1 cellular context compared by ENCODE assay signal in the genomic region with DNA sequence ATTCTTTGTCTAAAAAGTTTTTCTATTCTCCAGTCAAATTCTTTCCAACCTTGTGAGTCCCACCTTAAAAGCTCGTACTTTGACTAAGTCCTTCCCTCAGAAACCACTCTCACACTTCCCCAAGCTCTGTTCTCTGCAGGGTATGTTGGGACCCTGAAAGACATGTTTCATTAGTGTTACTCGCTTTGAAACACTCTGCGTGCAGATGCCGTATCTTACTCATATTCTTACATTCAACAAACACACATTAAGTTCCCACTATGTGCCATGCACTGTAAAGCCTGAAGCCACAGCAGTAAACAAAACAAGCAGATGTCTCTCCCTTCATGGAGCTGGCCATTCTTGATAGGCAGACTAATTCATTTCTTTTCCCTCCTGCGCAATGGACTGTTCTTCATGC.
TF ChIP-seq lines count a peak whose summit lies in the region.

No MANE protein-coding gene starts in this region.

TF ChIP-seq in GM23338, 12 proteins besides CTCF, POLR2A, EP300 and RAD21 (continued from another document):
- TF ChIP-seq, protein P1, sequence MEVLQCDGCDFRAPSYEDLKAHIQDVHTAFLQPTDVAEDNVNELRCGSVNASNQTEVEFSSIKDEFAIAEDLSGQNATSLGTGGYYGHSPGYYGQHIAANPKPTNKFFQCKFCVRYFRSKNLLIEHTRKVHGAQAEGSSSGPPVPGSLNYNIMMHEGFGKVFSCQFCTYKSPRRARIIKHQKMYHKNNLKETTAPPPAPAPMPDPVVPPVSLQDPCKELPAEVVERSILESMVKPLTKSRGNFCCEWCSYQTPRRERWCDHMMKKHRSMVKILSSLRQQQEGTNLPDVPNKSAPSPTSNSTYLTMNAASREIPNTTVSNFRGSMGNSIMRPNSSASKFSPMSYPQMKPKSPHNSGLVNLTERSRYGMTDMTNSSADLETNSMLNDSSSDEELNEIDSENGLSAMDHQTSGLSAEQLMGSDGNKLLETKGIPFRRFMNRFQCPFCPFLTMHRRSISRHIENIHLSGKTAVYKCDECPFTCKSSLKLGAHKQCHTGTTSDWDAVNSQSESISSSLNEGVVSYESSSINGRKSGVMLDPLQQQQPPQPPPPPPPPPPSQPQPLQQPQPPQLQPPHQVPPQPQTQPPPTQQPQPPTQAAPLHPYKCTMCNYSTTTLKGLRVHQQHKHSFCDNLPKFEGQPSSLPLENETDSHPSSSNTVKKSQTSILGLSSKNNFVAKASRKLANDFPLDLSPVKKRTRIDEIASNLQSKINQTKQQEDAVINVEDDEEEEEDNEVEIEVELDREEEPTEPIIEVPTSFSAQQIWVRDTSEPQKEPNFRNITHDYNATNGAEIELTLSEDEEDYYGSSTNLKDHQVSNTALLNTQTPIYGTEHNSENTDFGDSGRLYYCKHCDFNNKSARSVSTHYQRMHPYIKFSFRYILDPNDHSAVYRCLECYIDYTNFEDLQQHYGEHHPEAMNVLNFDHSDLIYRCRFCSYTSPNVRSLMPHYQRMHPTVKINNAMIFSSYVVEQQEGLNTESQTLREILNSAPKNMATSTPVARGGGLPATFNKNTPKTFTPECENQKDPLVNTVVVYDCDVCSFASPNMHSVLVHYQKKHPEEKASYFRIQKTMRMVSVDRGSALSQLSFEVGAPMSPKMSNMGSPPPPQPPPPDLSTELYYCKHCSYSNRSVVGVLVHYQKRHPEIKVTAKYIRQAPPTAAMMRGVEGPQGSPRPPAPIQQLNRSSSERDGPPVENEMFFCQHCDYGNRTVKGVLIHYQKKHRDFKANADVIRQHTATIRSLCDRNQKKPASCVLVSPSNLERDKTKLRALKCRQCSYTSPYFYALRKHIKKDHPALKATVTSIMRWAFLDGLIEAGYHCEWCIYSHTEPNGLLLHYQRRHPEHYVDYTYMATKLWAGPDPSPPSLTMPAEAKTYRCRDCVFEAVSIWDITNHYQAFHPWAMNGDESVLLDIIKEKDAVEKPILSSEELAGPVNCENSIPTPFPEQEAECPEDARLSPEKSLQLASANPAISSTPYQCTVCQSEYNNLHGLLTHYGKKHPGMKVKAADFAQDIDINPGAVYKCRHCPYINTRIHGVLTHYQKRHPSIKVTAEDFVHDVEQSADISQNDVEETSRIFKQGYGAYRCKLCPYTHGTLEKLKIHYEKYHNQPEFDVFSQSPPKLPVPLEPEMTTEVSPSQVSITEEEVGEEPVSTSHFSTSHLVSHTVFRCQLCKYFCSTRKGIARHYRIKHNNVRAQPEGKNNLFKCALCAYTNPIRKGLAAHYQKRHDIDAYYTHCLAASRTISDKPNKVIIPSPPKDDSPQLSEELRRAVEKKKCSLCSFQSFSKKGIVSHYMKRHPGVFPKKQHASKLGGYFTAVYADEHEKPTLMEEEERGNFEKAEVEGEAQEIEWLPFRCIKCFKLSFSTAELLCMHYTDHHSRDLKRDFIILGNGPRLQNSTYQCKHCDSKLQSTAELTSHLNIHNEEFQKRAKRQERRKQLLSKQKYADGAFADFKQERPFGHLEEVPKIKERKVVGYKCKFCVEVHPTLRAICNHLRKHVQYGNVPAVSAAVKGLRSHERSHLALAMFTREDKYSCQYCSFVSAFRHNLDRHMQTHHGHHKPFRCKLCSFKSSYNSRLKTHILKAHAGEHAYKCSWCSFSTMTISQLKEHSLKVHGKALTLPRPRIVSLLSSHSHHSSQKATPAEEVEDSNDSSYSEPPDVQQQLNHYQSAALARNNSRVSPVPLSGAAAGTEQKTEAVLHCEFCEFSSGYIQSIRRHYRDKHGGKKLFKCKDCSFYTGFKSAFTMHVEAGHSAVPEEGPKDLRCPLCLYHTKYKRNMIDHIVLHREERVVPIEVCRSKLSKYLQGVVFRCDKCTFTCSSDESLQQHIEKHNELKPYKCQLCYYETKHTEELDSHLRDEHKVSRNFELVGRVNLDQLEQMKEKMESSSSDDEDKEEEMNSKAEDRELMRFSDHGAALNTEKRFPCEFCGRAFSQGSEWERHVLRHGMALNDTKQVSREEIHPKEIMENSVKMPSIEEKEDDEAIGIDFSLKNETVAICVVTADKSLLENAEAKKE (CRISPR knock-in tag; IDR thresholded peaks at IDR 0.05) = no peak
- TF ChIP-seq STAT1 (IDR thresholded peaks at IDR 0.05; ENCODE audit: unreplicated experiment) (no peak), NANOG (IDR thresholded peaks at IDR 0.05; ENCODE audit: borderline replicate concordance) (no peak), ZNF331 (CRISPR knock-in tag; IDR thresholded peaks at IDR 0.05; ENCODE audit: low read depth) (no peak), CREB1 (CRISPR knock-in tag; IDR thresholded peaks at IDR 0.05; ENCODE audit: low read depth) (no peak), EZH2phosphoT487 (IDR thresholded peaks at IDR 0.05; ENCODE audit: unreplicated experiment) (no peak), POLR2AphosphoS5 (IDR thresholded peaks at IDR 0.05; ENCODE audit: low read depth) (no peak)
- TF ChIP-seq, protein P2, sequence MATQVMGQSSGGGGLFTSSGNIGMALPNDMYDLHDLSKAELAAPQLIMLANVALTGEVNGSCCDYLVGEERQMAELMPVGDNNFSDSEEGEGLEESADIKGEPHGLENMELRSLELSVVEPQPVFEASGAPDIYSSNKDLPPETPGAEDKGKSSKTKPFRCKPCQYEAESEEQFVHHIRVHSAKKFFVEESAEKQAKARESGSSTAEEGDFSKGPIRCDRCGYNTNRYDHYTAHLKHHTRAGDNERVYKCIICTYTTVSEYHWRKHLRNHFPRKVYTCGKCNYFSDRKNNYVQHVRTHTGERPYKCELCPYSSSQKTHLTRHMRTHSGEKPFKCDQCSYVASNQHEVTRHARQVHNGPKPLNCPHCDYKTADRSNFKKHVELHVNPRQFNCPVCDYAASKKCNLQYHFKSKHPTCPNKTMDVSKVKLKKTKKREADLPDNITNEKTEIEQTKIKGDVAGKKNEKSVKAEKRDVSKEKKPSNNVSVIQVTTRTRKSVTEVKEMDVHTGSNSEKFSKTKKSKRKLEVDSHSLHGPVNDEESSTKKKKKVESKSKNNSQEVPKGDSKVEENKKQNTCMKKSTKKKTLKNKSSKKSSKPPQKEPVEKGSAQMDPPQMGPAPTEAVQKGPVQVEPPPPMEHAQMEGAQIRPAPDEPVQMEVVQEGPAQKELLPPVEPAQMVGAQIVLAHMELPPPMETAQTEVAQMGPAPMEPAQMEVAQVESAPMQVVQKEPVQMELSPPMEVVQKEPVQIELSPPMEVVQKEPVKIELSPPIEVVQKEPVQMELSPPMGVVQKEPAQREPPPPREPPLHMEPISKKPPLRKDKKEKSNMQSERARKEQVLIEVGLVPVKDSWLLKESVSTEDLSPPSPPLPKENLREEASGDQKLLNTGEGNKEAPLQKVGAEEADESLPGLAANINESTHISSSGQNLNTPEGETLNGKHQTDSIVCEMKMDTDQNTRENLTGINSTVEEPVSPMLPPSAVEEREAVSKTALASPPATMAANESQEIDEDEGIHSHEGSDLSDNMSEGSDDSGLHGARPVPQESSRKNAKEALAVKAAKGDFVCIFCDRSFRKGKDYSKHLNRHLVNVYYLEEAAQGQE (IDR thresholded peaks at IDR 0.05; ENCODE audit: unreplicated experiment) = no peak
- TF ChIP-seq, protein P3, sequence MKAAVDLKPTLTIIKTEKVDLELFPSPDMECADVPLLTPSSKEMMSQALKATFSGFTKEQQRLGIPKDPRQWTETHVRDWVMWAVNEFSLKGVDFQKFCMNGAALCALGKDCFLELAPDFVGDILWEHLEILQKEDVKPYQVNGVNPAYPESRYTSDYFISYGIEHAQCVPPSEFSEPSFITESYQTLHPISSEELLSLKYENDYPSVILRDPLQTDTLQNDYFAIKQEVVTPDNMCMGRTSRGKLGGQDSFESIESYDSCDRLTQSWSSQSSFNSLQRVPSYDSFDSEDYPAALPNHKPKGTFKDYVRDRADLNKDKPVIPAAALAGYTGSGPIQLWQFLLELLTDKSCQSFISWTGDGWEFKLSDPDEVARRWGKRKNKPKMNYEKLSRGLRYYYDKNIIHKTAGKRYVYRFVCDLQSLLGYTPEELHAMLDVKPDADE (IDR thresholded peaks at IDR 0.05) = no peak
